In genomic region chr14:20455355-20456300, GRCh38 we compare ENCODE assay signal across 8 cellular contexts. TPM values are rescaled to one million over a fixed set of nuclear protein-coding genes. Genes with fewer than 3 reads are reported as not detected.
A peak's percentile ranks its signal among the peaks of the same experiment; 100 is the strongest.
DNase-seq lines count a peak whose midpoint lies in the region; ATAC-seq and TF ChIP-seq lines count a peak whose summit lies in the region.

No MANE protein-coding gene starts in this region.

- WGBS in adrenal gland, 4 donors: 0 to 1% (median 1%) methylated on average over 38 to 39 of the region's 39 CpGs

- peak; percentile 44 for ATAC-seq in HG02610 (IDR thresholded peaks at IDR 0.05; ENCODE audit: unreplicated experiment)
- peak; percentile 74 for ATAC-seq in stimulated activated naive CD8-positive, alpha-beta T cell treated with anti-CD3 and anti-CD28 coated beads, Interleukin-15, Interleukin-2, amounts not matched to agents 100 U/mL and 50 U/mL, for 24 hours

- intact Hi-C loops in adrenal gland (cut with DNase I): no loop called here

- H3K36me3 ChIP-seq in adrenal gland (replicated peaks in 1 of 2) (peaks cover 0 to 50% of the 10 kb centered on the region in 2 donors), iPS-15b (ENCODE audit: control insufficient read depth, insufficient read depth, low read length) (peaks cover 34% of the 10 kb centered on the region)

- H3K4me1 ChIP-seq in adrenal gland (replicated peaks in 1 of 2) (peaks cover 23 to 43% of the 10 kb centered on the region in 2 donors), iPS-15b (ENCODE audit: control insufficient read depth, insufficient read depth, low read length) (no peaks in the 10 kb centered on the region)

- in situ Hi-C loops in ACHN (cut with HindIII; ENCODE audit: low pct_ligation_motif_present, low pct_unique_long_range_greater_than_20kb, low sequenced_read_pairs): no loop called here

- H3K27ac ChIP-seq in adrenal gland: peak overlapping the region; percentile 87 to 95 (median 94)

- no peaks in the 10 kb centered on the region for H3K27me3 ChIP-seq in adrenal gland
- no peaks in the 10 kb centered on the region for H3K27me3 ChIP-seq in iPS-15b (ENCODE audit: control insufficient read depth, insufficient read depth, low read length)

- DNase-seq in ACHN (peak; percentile 84), GM04504 (ENCODE audit: low read depth) (peak; percentile 62), NCI-H1694 (lab: John Stamatoyannopoulos, UW) (peak; percentile 96), adrenal gland (peak in 4 of 7 donors; percentile 82 to 87 (median 86)), NCI-H1930 (lab: John Stamatoyannopoulos, UW) (no peak)
- no peak for DNase-seq in stimulated activated naive CD8-positive, alpha-beta T cell treated with anti-CD3 and anti-CD28 coated beads, Interleukin-15, Interleukin-2, amounts not matched to agents 100 U/mL and 50 U/mL, for 24 hours

- H3K9me3 ChIP-seq in adrenal gland (replicated peaks in 1 of 3): no peaks in the 10 kb centered on the region
- no peaks in the 10 kb centered on the region for H3K9me3 ChIP-seq in iPS-15b (ENCODE audit: control insufficient read depth, insufficient read depth, low read length)

- H3K4me3 ChIP-seq in adrenal gland (peak overlapping the region in 3 of 4 donors; percentile 67 to 75 (median 67)), iPS-15b (ENCODE audit: low read depth, low read length) (peak overlapping the region; percentile 84)

- TF ChIP-seq CTCF in adrenal gland (IDR thresholded peaks at IDR 0.05): peak in 1 of 6 experiments; percentile 2

- H3K9ac ChIP-seq in iPS-15b (ENCODE audit: low read depth, low read length): peak overlapping the region; percentile 92

- no peak for TF ChIP-seq POLR2A in adrenal gland (IDR thresholded peaks at IDR 0.05)

RNA-seq across cellular contexts. Expression of gene APEX1, which starts 0.6 kb away (rescaled TPM):
- total RNA-seq in adrenal gland: 100 to 1,000 TPM; 147 to 206 (median 166) TPM
- 100 to 1,000 TPM in 2 of 3 donors, 10 to 100 TPM in 1; 94.1 to 304 (median 125) TPM for polyA plus RNA-seq in adrenal gland

RNA-seq across cellular contexts. Expression of gene OSGEP, which starts 1.0 kb away (rescaled TPM):
- 10 to 100 TPM; 25.0 to 57.2 (median 33.7) TPM for total RNA-seq in adrenal gland
- 100 to 1,000 TPM in 2 of 3 donors, 10 to 100 TPM in 1; 31.8 to 102 (median 102) TPM for polyA plus RNA-seq in adrenal gland

RNA-seq across cellular contexts. Expression of gene PIP4P1, which starts 5.6 kb away (rescaled TPM):
- total RNA-seq in adrenal gland: 10 to 100 TPM; 10.6 to 60.1 (median 25.6) TPM
- polyA plus RNA-seq in adrenal gland: 10 to 100 TPM; 31.9 to 37.6 (median 36.3) TPM

RNA-seq across cellular contexts. Expression of gene PNP, which starts 13.6 kb away (rescaled TPM):
- 10 to 100 TPM in 6 of 8 donors, 1 to 10 TPM in 2; 5.4 to 57.5 (median 17.0) TPM for total RNA-seq in adrenal gland
- 100 to 1,000 TPM in 1 of 3 donors, 10 to 100 TPM in 2; 14.3 to 101 (median 25.6) TPM for polyA plus RNA-seq in adrenal gland

RNA-seq across cellular contexts. Expression of gene KLHL33, which starts 19.7 kb away (rescaled TPM):
- under 1 TPM in 7 of 8 donors, not detected in 1; 0.18 to 0.95 (median 0.41) TPM for total RNA-seq in adrenal gland
- polyA plus RNA-seq in adrenal gland: under 1 TPM; 0.13 to 0.64 (median 0.17) TPM

Comparison
In these comparisons a context has a peak if more than half of its experiments do, and no peak if none do; other contexts are left out.
1. DNase-seq: peak in ACHN (single experiment), GM04504 (single experiment), NCI-H1694 (single experiment) and adrenal gland (4 of 7); none in stimulated activated naive CD8-positive, alpha-beta T cell treated with anti-CD3 and anti-CD28 coated beads, Interleukin-15, Interleukin-2, amounts not matched to agents 100 U/mL and 50 U/mL, for 24 hours (single experiment) and NCI-H1930 (0 of 2).